Comparison of ENCODE assay signal across 8 cellular contexts in the genomic region with DNA sequence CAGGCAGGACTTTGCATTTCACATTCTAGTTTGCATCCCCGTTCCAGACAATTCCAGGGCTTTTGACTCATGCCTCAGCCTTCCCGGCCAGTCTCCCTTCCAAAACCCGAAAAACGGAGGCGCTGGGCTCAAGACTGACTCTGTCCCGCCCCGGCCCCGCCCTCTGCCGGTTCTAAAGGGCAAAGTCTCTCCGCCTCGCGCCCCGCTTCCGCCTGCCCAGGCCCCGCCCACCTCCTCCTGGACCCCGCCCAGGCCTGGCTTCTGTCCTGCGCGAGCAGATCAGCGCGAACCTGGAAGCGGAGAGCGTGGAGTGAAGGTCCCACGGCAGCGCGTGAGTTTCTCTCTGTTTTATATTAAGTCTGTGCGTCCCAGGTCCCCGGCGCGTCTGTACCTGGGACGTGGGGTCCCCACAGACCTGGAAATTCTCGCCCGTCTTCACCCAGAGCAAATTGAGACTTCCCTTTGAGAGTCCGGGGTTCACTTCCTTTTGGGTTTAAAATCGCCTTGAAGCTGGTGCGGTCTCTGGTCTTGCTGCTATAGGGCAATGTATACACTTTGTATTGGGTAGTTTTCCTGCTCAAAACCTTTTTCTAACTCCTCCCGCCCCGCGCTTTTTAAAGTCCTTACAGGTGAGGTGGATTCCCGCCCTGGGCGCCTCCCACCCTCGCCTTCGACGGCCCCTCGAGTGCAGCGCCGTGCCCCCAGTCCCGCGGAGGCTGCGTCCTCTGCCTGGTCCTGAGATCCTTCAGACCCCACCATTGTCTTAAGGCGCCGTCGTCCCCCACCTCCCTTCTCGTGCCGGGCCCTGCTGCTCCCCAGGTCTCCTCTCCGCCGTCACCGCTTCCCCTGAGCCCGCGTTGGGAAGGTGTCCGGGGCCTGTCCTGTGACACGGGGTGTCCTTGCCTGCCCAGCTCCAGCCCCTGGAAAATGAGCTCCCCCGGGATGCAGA. TPM values are rescaled to one million over a fixed set of nuclear protein-coding genes. Genes with fewer than 3 reads are reported as not detected.
DNase-seq lines count a peak whose midpoint lies in the region; ATAC-seq lines count a peak whose summit lies in the region.

No MANE protein-coding gene starts in this region.

- H3K36me3 Mint-ChIP-seq in naive B cell, result peaks cover 9 to 22% of the 10 kb centered on the region in 2 donors

- no peaks in the 10 kb centered on the region for H3K27me3 Mint-ChIP-seq in naive B cell

- ATAC-seq in GM21447 (IDR thresholded peaks at IDR 0.05; ENCODE audit: unreplicated experiment) (peak; percentile 91), naive B cell (ENCODE audit: low read depth in 2 of 2) (peak; percentile 95 to 97)

- 0 out of 2 replicates have a peak, but pooled peaks cover 6% of the 10 kb centered on the region for H3K27me3 ChIP-seq in HUES64 (ENCODE audit: insufficient read depth, low read length)

- DNase-seq in DMS 273 treated with DMSO at 0.1 percent for 48 hours (lab: John Stamatoyannopoulos, UW) (peak; percentile 35), OCI-M1 (lab: John Stamatoyannopoulos, UW) (peak; percentile 95), fibroblast of gingiva (ENCODE audit: low read depth) (peak; percentile 89), naive B cell (peak; percentile 89)
- DNase-seq in activated T-cell treated with anti-CD3 and anti-CD28 coated beads, Interleukin-2, amount 50 U/mL, for 48 hours, result peak; percentile 96
- peak; percentile 87 to 90 for DNase-seq in stimulated activated CD8-positive, alpha-beta memory T cell treated with anti-CD3 and anti-CD28 coated beads, Interleukin-7, amount 100 ng/mL, for 4 hours (ENCODE audit: low read depth in 2 of 2)

- H3K9me3 Mint-ChIP-seq in naive B cell, result peaks cover 0 to 18% (median 9%) of the 10 kb centered on the region in 7 donors

- peaks cover 25 to 39% (median 30%) of the 10 kb centered on the region in 3 donors for H3K4me1 Mint-ChIP-seq in naive B cell

- H3K9me3 ChIP-seq in HUES64 (ENCODE audit: insufficient read depth, low read depth, low read length), result no peaks in the 10 kb centered on the region

- WGBS in HUES64, result under 1% methylated on average over 62 of the region's 62 CpGs

- peak overlapping the region; percentile 87 for H3K9ac ChIP-seq in HUES64 (ENCODE audit: low read depth, low read length)

- H3K4me1 ChIP-seq in HUES64 (ENCODE audit: insufficient read depth, low read length), result no peaks in the 10 kb centered on the region

- H3K27ac Mint-ChIP-seq in naive B cell, result peak overlapping the region; percentile 85 to 96 (median 92)

- peaks cover 18% of the 10 kb centered on the region for H3K36me3 ChIP-seq in HUES64 (ENCODE audit: insufficient read depth, low read length)

- H3K4me3 Mint-ChIP-seq in naive B cell, result peak overlapping the region; percentile 90 to 98 (median 94)

- H3K4me3 ChIP-seq in HUES64 (ENCODE audit: low read length), result peak overlapping the region; percentile 99

- peak overlapping the region; percentile 50; the same call in 1 of the 2 replicates for H3K27ac ChIP-seq in HUES64 (ENCODE audit: low read depth, low read length)

RNA-seq across cellular contexts. Expression of a gene that starts 31.2 kb away (rescaled TPM):
- 6.9 TPM for polyA plus RNA-seq in HUES64 (2013, experiment 1 of 2)
- 8.5 TPM for polyA plus RNA-seq in HUES64 (2013, experiment 2 of 2)
- polyA plus RNA-seq in naive B cell (ENCODE audit: low read depth in 6 of 6), result 10 to 100 TPM; 16.5 to 31.2 (median 18.6) TPM

RNA-seq across cellular contexts. Expression of a gene that starts 36.9 kb away (rescaled TPM):
- 18.2 TPM for polyA plus RNA-seq in HUES64 (2013, experiment 1 of 2)
- 23.2 TPM for polyA plus RNA-seq in HUES64 (2013, experiment 2 of 2)
- 10 to 100 TPM in 5 of 6 donors, 1 to 10 TPM in 1; 6.7 to 31.5 (median 14.8) TPM for polyA plus RNA-seq in naive B cell (ENCODE audit: low read depth in 6 of 6)

Comparison
In these comparisons a context has a peak if more than half of its experiments do, and no peak if none do; other contexts are left out.
1. Peak in every context shown above with its lines: DNase-seq, ATAC-seq, H3K4me3 ChIP-seq and H3K27ac ChIP-seq.
2. DNase-seq: peak in every context shown above with its lines; median percentile 96 in activated T-cell treated with anti-CD3 and anti-CD28 coated beads, Interleukin-2, amount 50 U/mL, for 48 hours; 95 in OCI-M1; 89 in fibroblast of gingiva; 89 in naive B cell; 88 in stimulated activated CD8-positive, alpha-beta memory T cell treated with anti-CD3 and anti-CD28 coated beads, Interleukin-7, amount 100 ng/mL, for 4 hours; 35 in DMS 273 treated with DMSO at 0.1 percent for 48 hours.